ENCODE assay signal across 19 cellular contexts in genomic region chr14:61655777-61656176, GRCh38. TPM values are rescaled to one million over a fixed set of nuclear protein-coding genes. Genes with fewer than 3 reads are reported as not detected.
DNase-seq lines count a peak whose midpoint lies in the region; ATAC-seq and TF ChIP-seq lines count a peak whose summit lies in the region.
"Had no signal": no experiment of that assay in that cellular context is flagged by ENCODE, and none has a peak within 500 bp of the region (broad histone marks: within the 10 kb centered on the region; RNA-seq: fewer than 3 reads in every experiment).

No MANE protein-coding gene starts in this region.

- DNase-seq in activated CD8-positive, alpha-beta memory T cell treated with anti-CD3 and anti-CD28 coated beads, Interleukin-2, amount 10 ng/mL, durations not matched to agents 7 days and 5 days, result no peak
- DNase-seq in activated CD8-positive, alpha-beta memory T cell treated with anti-CD3 and anti-CD28 coated beads, Interleukin-2, amount 50 U/mL, for 4 hours, result no peak
- DNase-seq in PC-3 (no peak), islet precursor cell (no peak), immature natural killer cell (no peak)
- DNase-seq in T-helper 2 cell treated with Interferon-gamma antibody and Interleukin-4, amounts not matched to agents 5 μg/mL and 100 μg/mL, for 36 hours (ENCODE audit: low spot score), result no peak
- no peak for DNase-seq in effector memory CD8-positive, alpha-beta T cell
- DNase-seq: H7, IMR-90, MM.1S, NCI-H2029, NCI-H446 treated with DMSO at 0.1 percent for 48 hours, NCI-H526 treated with DMSO at 0.1 percent for 48 hours, Peyer's patch, SHP77 treated with DMSO at 0.1 percent for 48 hours had no signal

- no peak overlapping the region for H2AFZ ChIP-seq in PC-3 (ENCODE audit: low read length)

- no peaks in the 10 kb centered on the region for H3K9me2 ChIP-seq in PC-3 (replicated peaks; ENCODE audit: low read length)

- no peak for ATAC-seq in activated CD8-positive, alpha-beta memory T cell treated with anti-CD3 and anti-CD28 coated beads, Interleukin-2, amount 10 ng/mL, durations not matched to agents 7 days and 5 days
- ATAC-seq in PC-3 (no peak), HG02642 (IDR thresholded peaks at IDR 0.05; ENCODE audit: poor library complexity, unreplicated experiment) (no peak)
- ATAC-seq in effector memory CD8-positive, alpha-beta T cell (replicated peaks), result no peak

- no peaks in the 10 kb centered on the region for H3K27me3 Mint-ChIP-seq in activated CD8-positive, alpha-beta memory T cell treated with anti-CD3 and anti-CD28 coated beads, Interleukin-2, amount 10 ng/mL, durations not matched to agents 7 days and 5 days
- peaks cover 7% of the 10 kb centered on the region for H3K27me3 Mint-ChIP-seq in T-helper 2 cell treated with Interferon-gamma antibody and Interleukin-4, amounts not matched to agents 5 μg/mL and 100 μg/mL, for 36 hours (ENCODE audit: low read depth)
- H3K27me3 Mint-ChIP-seq in effector memory CD8-positive, alpha-beta T cell, result no peaks in the 10 kb centered on the region
- H3K27me3 Mint-ChIP-seq in immature natural killer cell (ENCODE audit: low read depth in 3 of 3), result no peaks in the 10 kb centered on the region
- H3K27me3 Mint-ChIP-seq: CD4-positive, CD25-positive, alpha-beta regulatory T cell had no signal

- H3F3A ChIP-seq in PC-3 (ENCODE audit: low read length, unreplicated experiment), result no peaks in the 10 kb centered on the region

- H3K9ac ChIP-seq in PC-3 (ENCODE audit: low read length), result peak overlapping the region; percentile 22
- H3K9ac ChIP-seq: BLaER1, KMS-11 had no signal

- H3K36me3 ChIP-seq in PC-3 (ENCODE audit: low read depth, low read length), result no peaks in the 10 kb centered on the region
- H3K36me3 ChIP-seq: BLaER1, Peyer's patch had no signal

- peaks cover 30% of the 10 kb centered on the region for H3K36me3 Mint-ChIP-seq in activated CD8-positive, alpha-beta memory T cell treated with anti-CD3 and anti-CD28 coated beads, Interleukin-2, amount 10 ng/mL, durations not matched to agents 7 days and 5 days
- peaks cover 17% of the 10 kb centered on the region for H3K36me3 Mint-ChIP-seq in T-helper 2 cell treated with Interferon-gamma antibody and Interleukin-4, amounts not matched to agents 5 μg/mL and 100 μg/mL, for 36 hours (ENCODE audit: low read depth)
- peaks cover 6% of the 10 kb centered on the region for H3K36me3 Mint-ChIP-seq in effector memory CD8-positive, alpha-beta T cell (ENCODE audit: insufficient read depth)
- no peaks in the 10 kb centered on the region for H3K36me3 Mint-ChIP-seq in immature natural killer cell
- H3K36me3 Mint-ChIP-seq: CD4-positive, CD25-positive, alpha-beta regulatory T cell had no signal

- H3K27me3 ChIP-seq in PC-3 (ENCODE audit: low read length), result no peaks in the 10 kb centered on the region
- H3K27me3 ChIP-seq: BLaER1, Peyer's patch had no signal

- H3K4me3 ChIP-seq in PC-3 (ENCODE audit: low read length), result no peak overlapping the region
- H3K4me3 ChIP-seq: BLaER1, Peyer's patch had no signal

- no peaks in the 10 kb centered on the region for H3K79me2 ChIP-seq in PC-3 (ENCODE audit: low read length)

- BruUV-seq in PC-3 (replicated peaks; lab: Mats Ljungman, UMichigan), result no TSS peak

- CTCF ChIA-PET in activated CD8-positive, alpha-beta memory T cell treated with anti-CD3 and anti-CD28 coated beads, Interleukin-2, amount 10 ng/mL, durations not matched to agents 7 days and 5 days (lab: Charles Lee), result interaction anchor here (1.5 kb wide), 1 partner anchor 35 kb away, joined by 5 read pairs; no protein-coding TSS in a partner anchor
- CTCF ChIA-PET in PC-3 (lab: Charles Lee), result interaction anchor here (0.6 kb wide), 1 partner anchor 183 kb away, joined by 3 read pairs; no protein-coding TSS in a partner anchor

- H3K27ac Mint-ChIP-seq in activated CD8-positive, alpha-beta memory T cell treated with anti-CD3 and anti-CD28 coated beads, Interleukin-2, amount 10 ng/mL, durations not matched to agents 7 days and 5 days, result peak overlapping the region; percentile 67
- H3K27ac Mint-ChIP-seq in T-helper 2 cell treated with Interferon-gamma antibody and Interleukin-4, amounts not matched to agents 5 μg/mL and 100 μg/mL, for 36 hours, result peak overlapping the region; percentile 70
- H3K27ac Mint-ChIP-seq in effector memory CD8-positive, alpha-beta T cell, result peak overlapping the region; percentile 75 to 85
- peak overlapping the region in 1 of 6 donors; percentile 73 for H3K27ac Mint-ChIP-seq in immature natural killer cell

- no peak overlapping the region for H3K4me3 Mint-ChIP-seq in activated CD8-positive, alpha-beta memory T cell treated with anti-CD3 and anti-CD28 coated beads, Interleukin-2, amount 10 ng/mL, durations not matched to agents 7 days and 5 days
- H3K4me3 Mint-ChIP-seq in T-helper 2 cell treated with Interferon-gamma antibody and Interleukin-4, amounts not matched to agents 5 μg/mL and 100 μg/mL, for 36 hours, result peak overlapping the region; percentile 47
- H3K4me3 Mint-ChIP-seq in effector memory CD8-positive, alpha-beta T cell, result peak overlapping the region in 1 of 2 donors; percentile 11
- no peak overlapping the region for H3K4me3 Mint-ChIP-seq in immature natural killer cell
- H3K4me3 Mint-ChIP-seq: CD4-positive, CD25-positive, alpha-beta regulatory T cell had no signal

- peak overlapping the region; percentile 5 for H3K4me2 ChIP-seq in PC-3 (ENCODE audit: low read length)
- H3K4me2 ChIP-seq: BLaER1, KMS-11 had no signal

- POLR2A ChIA-PET in PC-3 (lab: Charles Lee; ENCODE audit: unreplicated experiment), result interaction anchor here (0.5 kb wide), 1 partner anchor 334 kb away, joined by 3 read pairs; the partner anchor contains the start of gene PRKCH

- H3K9me3 ChIP-seq in PC-3 (ENCODE audit: low read length), result no peaks in the 10 kb centered on the region
- H3K9me3 ChIP-seq: BLaER1, Peyer's patch had no signal

- no peaks in the 10 kb centered on the region for H4K20me1 ChIP-seq in PC-3 (ENCODE audit: low read length)
- H4K20me1 ChIP-seq: BLaER1 had no signal

- no peak for TF ChIP-seq CTCF in PC-3 (conservative IDR thresholded peaks at IDR 0.05; ENCODE audit: low read depth, low read length)

- peaks cover 2% of the 10 kb centered on the region for H3K9me3 Mint-ChIP-seq in activated CD8-positive, alpha-beta memory T cell treated with anti-CD3 and anti-CD28 coated beads, Interleukin-2, amount 10 ng/mL, durations not matched to agents 7 days and 5 days (ENCODE audit: low read depth)
- peaks cover 7% of the 10 kb centered on the region for H3K9me3 Mint-ChIP-seq in T-helper 2 cell treated with Interferon-gamma antibody and Interleukin-4, amounts not matched to agents 5 μg/mL and 100 μg/mL, for 36 hours
- H3K9me3 Mint-ChIP-seq in effector memory CD8-positive, alpha-beta T cell, result no peaks in the 10 kb centered on the region
- H3K9me3 Mint-ChIP-seq in immature natural killer cell, result no peaks in the 10 kb centered on the region

- intact Hi-C loops in PC-3 (cut with micrococcal nuclease), result no loop called here

- peak overlapping the region; percentile 71 for H3K27ac ChIP-seq in PC-3 (ENCODE audit: low read length)
- H3K27ac ChIP-seq: BLaER1, KMS-11 had no signal

- H3K4me1 Mint-ChIP-seq in activated CD8-positive, alpha-beta memory T cell treated with anti-CD3 and anti-CD28 coated beads, Interleukin-2, amount 10 ng/mL, durations not matched to agents 7 days and 5 days, result peaks cover 50% of the 10 kb centered on the region
- H3K4me1 Mint-ChIP-seq in T-helper 2 cell treated with Interferon-gamma antibody and Interleukin-4, amounts not matched to agents 5 μg/mL and 100 μg/mL, for 36 hours (ENCODE audit: low read depth), result peaks cover 54% of the 10 kb centered on the region
- peaks cover 12 to 33% of the 10 kb centered on the region in 2 donors for H3K4me1 Mint-ChIP-seq in effector memory CD8-positive, alpha-beta T cell (ENCODE audit: low read depth in 2 of 2)
- H3K4me1 Mint-ChIP-seq in immature natural killer cell, result peaks cover 15 to 27% of the 10 kb centered on the region in 2 donors

- peaks cover 63% of the 10 kb centered on the region for H3K4me1 ChIP-seq in PC-3 (ENCODE audit: insufficient read depth, low read length)

RNA-seq across cellular contexts. Expression of gene HIF1A, which starts 39.5 kb away (rescaled TPM):
- total RNA-seq in activated CD8-positive, alpha-beta memory T cell treated with anti-CD3 and anti-CD28 coated beads, Interleukin-2, amount 10 ng/mL, durations not matched to agents 7 days and 5 days, result 100 to 1,000 TPM; 134 to 158 TPM
- 266 and 319 TPM in 2 replicates for total RNA-seq in PC-3 (2014; rRNA removed)
- 10 to 100 TPM; 28.7 to 62.2 (median 34.3) TPM for polyA plus RNA-seq in immature natural killer cell
